ENCODE assay signal across 31 cellular contexts in the genomic region with DNA sequence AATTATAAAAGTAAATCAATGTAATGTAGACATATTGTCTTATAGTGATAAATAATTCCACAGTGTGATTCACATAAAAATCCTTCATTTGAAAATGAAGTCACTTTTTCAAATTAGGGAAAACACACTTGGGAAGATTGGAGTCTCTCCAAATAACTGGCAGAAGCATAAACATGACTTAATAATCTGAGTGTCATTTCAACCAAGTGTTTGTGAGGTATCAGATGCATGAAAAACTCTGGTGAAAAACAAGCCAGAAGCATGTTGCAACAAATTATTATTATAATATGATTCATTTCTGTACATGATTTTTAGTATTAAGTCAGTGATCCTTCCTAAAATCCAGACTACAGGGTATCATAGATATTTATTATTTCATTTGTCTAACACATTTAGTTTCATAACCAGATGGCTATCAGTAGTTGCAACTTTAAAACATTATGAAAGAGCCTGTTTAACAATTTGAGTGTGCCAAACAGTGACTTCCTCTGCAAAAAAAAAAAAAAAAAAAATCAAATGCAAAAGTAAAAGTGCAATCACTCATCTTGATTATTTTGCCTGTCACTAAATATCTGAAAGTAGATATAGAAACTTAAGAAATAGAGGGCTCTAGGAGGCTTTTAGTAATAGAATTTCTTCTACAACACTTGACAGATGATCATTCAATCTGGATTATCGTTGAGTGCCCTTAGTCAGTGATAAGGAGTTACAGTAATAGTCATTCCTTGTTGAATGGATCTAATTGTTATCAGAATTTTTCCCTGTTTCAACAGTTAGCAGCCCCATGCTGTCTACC.
"Had no signal": no experiment of that assay in that cellular context is flagged by ENCODE, and none has a peak within 500 bp of the region (broad histone marks: within the 10 kb centered on the region; RNA-seq: fewer than 3 reads in every experiment).

No MANE protein-coding gene starts in this region.

- FAIRE-seq: colon, urothelium cell line had no signal

- H3K4me3 Mint-ChIP-seq: activated naive CD4-positive, alpha-beta T cell treated with anti-CD3 and anti-CD28 coated beads, Interleukin-2, amount 10 ng/mL, durations not matched to agents 7 days and 5 days; activated naive CD8-positive, alpha-beta T cell treated with anti-CD3 and anti-CD28 coated beads, Interleukin-2, amount 10 ng/mL, durations not matched to agents 7 days and 5 days; activated T-helper 1 cell treated with anti-CD3 and anti-CD28 coated beads, Interleukin-12 subunit alpha, Interleukin-12 subunit beta, Interleukin-2, Interleukin-4 antibody, amounts not matched to agents 30 ng/mL and 10 ng/mL and 1 ng/mL, durations not matched to agents 14 hours and 24 hours and 36 hours; central memory CD8-positive, alpha-beta T cell; natural killer cell; neural progenitor cell; T-helper 17 cell had no signal

- H3K9me3 Mint-ChIP-seq: activated naive CD4-positive, alpha-beta T cell treated with anti-CD3 and anti-CD28 coated beads, Interleukin-2, amount 10 ng/mL, durations not matched to agents 7 days and 5 days; activated naive CD8-positive, alpha-beta T cell treated with anti-CD3 and anti-CD28 coated beads, Interleukin-2, amount 10 ng/mL, durations not matched to agents 7 days and 5 days; activated T-helper 1 cell treated with anti-CD3 and anti-CD28 coated beads, Interleukin-12 subunit alpha, Interleukin-12 subunit beta, Interleukin-2, Interleukin-4 antibody, amounts not matched to agents 30 ng/mL and 10 ng/mL and 1 ng/mL, durations not matched to agents 14 hours and 24 hours and 36 hours; central memory CD8-positive, alpha-beta T cell; natural killer cell; neural progenitor cell had no signal

- H3K4me1 Mint-ChIP-seq: activated naive CD4-positive, alpha-beta T cell treated with anti-CD3 and anti-CD28 coated beads, Interleukin-2, amount 10 ng/mL, durations not matched to agents 7 days and 5 days; activated naive CD8-positive, alpha-beta T cell treated with anti-CD3 and anti-CD28 coated beads, Interleukin-2, amount 10 ng/mL, durations not matched to agents 7 days and 5 days; central memory CD8-positive, alpha-beta T cell; natural killer cell; T-helper 17 cell had no signal

- H3K4me1 ChIP-seq: left lung, lower lobe of right lung, testis, transverse colon had no signal

- H3K27ac ChIP-seq: left lung, lower lobe of right lung, neural progenitor cell, testis, transverse colon, WERI-Rb-1 had no signal

- H3K36me3 Mint-ChIP-seq: activated naive CD4-positive, alpha-beta T cell treated with anti-CD3 and anti-CD28 coated beads, Interleukin-2, amount 10 ng/mL, durations not matched to agents 7 days and 5 days; activated naive CD8-positive, alpha-beta T cell treated with anti-CD3 and anti-CD28 coated beads, Interleukin-2, amount 10 ng/mL, durations not matched to agents 7 days and 5 days; natural killer cell; neural progenitor cell had no signal

- H3K4me3 ChIP-seq: left lung, lower lobe of right lung, neural progenitor cell, testis, transverse colon had no signal

- H3K36me3 ChIP-seq: left lung, lower lobe of right lung, neural progenitor cell, transverse colon, WERI-Rb-1 had no signal

- ATAC-seq: activated CD4-positive, CD25-positive, alpha-beta regulatory T cell treated with anti-CD3 and anti-CD28 coated beads, Interleukin-2, amount 50 U/mL, for 24 hours; left lung; lower lobe of right lung; natural killer cell; right cardiac atrium; stimulated activated naive CD8-positive, alpha-beta T cell treated with anti-CD3 and anti-CD28 coated beads, Interleukin-15, Interleukin-2, amounts not matched to agents 100 U/mL and 50 U/mL, for 24 hours; T-helper 17 cell had no signal

- H3K27ac Mint-ChIP-seq: activated naive CD4-positive, alpha-beta T cell treated with anti-CD3 and anti-CD28 coated beads, Interleukin-2, amount 10 ng/mL, durations not matched to agents 7 days and 5 days; activated naive CD8-positive, alpha-beta T cell treated with anti-CD3 and anti-CD28 coated beads, Interleukin-2, amount 10 ng/mL, durations not matched to agents 7 days and 5 days; activated T-helper 1 cell treated with anti-CD3 and anti-CD28 coated beads, Interleukin-12 subunit alpha, Interleukin-12 subunit beta, Interleukin-2, Interleukin-4 antibody, amounts not matched to agents 30 ng/mL and 10 ng/mL and 1 ng/mL, durations not matched to agents 14 hours and 24 hours and 36 hours; natural killer cell; neural progenitor cell; T-helper 17 cell had no signal

- DNase-seq: activated CD4-positive, alpha-beta T cell treated with anti-CD3 and anti-CD28 coated beads for 48 hours; activated CD4-positive, alpha-beta T cell treated with anti-CD3 and anti-CD28 coated beads, Interleukin-2, amount 50 U/mL, for 48 hours; activated CD8-positive, alpha-beta memory T cell treated with anti-CD3 and anti-CD28 coated beads for 24 hours; activated effector memory CD4-positive, alpha-beta T cell treated with anti-CD3 and anti-CD28 coated beads, Interleukin-2, amount 50 U/mL, for 16 hours; activated naive CD4-positive, alpha-beta T cell treated with anti-CD3 and anti-CD28 coated beads, Interleukin-2, amount 10 ng/mL, durations not matched to agents 7 days and 5 days; activated naive CD8-positive, alpha-beta T cell treated with anti-CD3 and anti-CD28 coated beads, Interleukin-2, amount 10 ng/mL, durations not matched to agents 7 days and 5 days; amniotic stem cell; dermis blood vessel endothelial cell; effector CD8-positive, alpha-beta T cell; erythroblast; kidney glomerular epithelial cell; left lung; lower lobe of right lung; mesenchymal stem cell; natural killer cell; occipital lobe; right cardiac atrium; stimulated activated CD4-positive, alpha-beta T cell treated with anti-CD3 and anti-CD28 coated beads, Interleukin-12 subunit alpha, Interleukin-12 subunit beta, amount 100 ng/mL, for 4 hours; stimulated activated CD4-positive, alpha-beta T cell treated with anti-CD3 and anti-CD28 coated beads, Interleukin-4, amount 100 ng/mL, for 1 hour; stimulated activated naive CD8-positive, alpha-beta T cell treated with anti-CD3 and anti-CD28 coated beads, Interleukin-15, Interleukin-2, amounts not matched to agents 100 U/mL and 50 U/mL, for 24 hours; T-helper 17 cell; T1000; testis; transverse colon; WERI-Rb-1 had no signal

- H3K27me3 Mint-ChIP-seq: activated naive CD4-positive, alpha-beta T cell treated with anti-CD3 and anti-CD28 coated beads, Interleukin-2, amount 10 ng/mL, durations not matched to agents 7 days and 5 days; central memory CD8-positive, alpha-beta T cell had no signal

- H3K9me3 ChIP-seq: left lung, lower lobe of right lung, testis, transverse colon had no signal

- H3K27me3 ChIP-seq: left lung, neural progenitor cell, testis, transverse colon had no signal
